Comparison of ENCODE assay signal across 32 cellular contexts in the genomic region with DNA sequence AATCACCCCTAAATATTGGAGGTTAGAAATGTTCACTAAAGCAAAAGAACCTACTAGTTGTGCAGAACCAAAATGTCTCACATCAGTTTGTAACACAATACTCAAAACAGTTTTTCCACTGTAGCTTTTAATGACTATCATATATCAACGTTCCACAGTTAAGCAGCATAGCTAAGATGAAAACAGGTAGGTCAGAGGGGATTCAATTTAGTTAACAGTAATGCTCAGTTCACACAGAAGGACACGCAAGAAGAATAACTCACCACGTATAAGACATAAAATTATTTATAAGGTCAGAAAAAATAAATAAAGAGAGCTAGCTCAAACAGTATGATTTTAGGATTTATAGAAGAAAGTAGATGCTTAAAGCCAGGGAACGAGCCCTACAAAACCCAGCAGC.
"Had no signal": no experiment of that assay in that cellular context is flagged by ENCODE, and none has a peak within 500 bp of the region (broad histone marks: within the 10 kb centered on the region; RNA-seq: fewer than 3 reads in every experiment).

No MANE protein-coding gene starts in this region.

- H3K27ac Mint-ChIP-seq: activated CD4-positive, alpha-beta T cell treated with anti-CD3 and anti-CD28 coated beads, Interleukin-2, amount 10 ng/mL, durations not matched to agents 24 days and 14 days; activated CD8-positive, alpha-beta T cell treated with anti-CD3 and anti-CD28 coated beads for 36 hours; activated naive CD8-positive, alpha-beta T cell treated with anti-CD3 and anti-CD28 coated beads for 36 hours; activated T-cell treated with anti-CD3 and anti-CD28 coated beads, Interleukin-2, amount 50 U/mL, for 72 hours; activated T-helper 17 cell treated with anti-CD3 and anti-CD28 coated beads, Interleukin-2, amount 50 U/mL, for 72 hours had no signal

- H3K27me3 ChIP-seq: brain microvascular endothelial cell had no signal

- ATAC-seq: activated CD8-positive, alpha-beta T cell treated with anti-CD3 and anti-CD28 coated beads for 36 hours; activated T-cell treated with anti-CD3 and anti-CD28 coated beads, Interleukin-2, amount 50 U/mL, for 72 hours; activated T-helper 17 cell treated with anti-CD3 and anti-CD28 coated beads, Interleukin-2, amount 50 U/mL, for 72 hours had no signal

- H3K4me3 Mint-ChIP-seq: activated CD4-positive, alpha-beta T cell treated with anti-CD3 and anti-CD28 coated beads, Interleukin-2, amount 10 ng/mL, durations not matched to agents 24 days and 14 days; activated CD8-positive, alpha-beta T cell treated with anti-CD3 and anti-CD28 coated beads for 36 hours; activated naive CD8-positive, alpha-beta T cell treated with anti-CD3 and anti-CD28 coated beads for 36 hours; activated T-cell treated with anti-CD3 and anti-CD28 coated beads, Interleukin-2, amount 50 U/mL, for 72 hours; activated T-helper 17 cell treated with anti-CD3 and anti-CD28 coated beads, Interleukin-2, amount 50 U/mL, for 72 hours had no signal

- H3K27ac ChIP-seq: brain microvascular endothelial cell, WERI-Rb-1 had no signal

- H3K36me3 Mint-ChIP-seq: activated naive CD8-positive, alpha-beta T cell treated with anti-CD3 and anti-CD28 coated beads for 36 hours had no signal

- H3K9me3 Mint-ChIP-seq: activated CD4-positive, alpha-beta T cell treated with anti-CD3 and anti-CD28 coated beads, Interleukin-2, amount 10 ng/mL, durations not matched to agents 24 days and 14 days; activated CD8-positive, alpha-beta T cell treated with anti-CD3 and anti-CD28 coated beads for 36 hours; activated T-cell treated with anti-CD3 and anti-CD28 coated beads, Interleukin-2, amount 50 U/mL, for 72 hours; activated T-helper 17 cell treated with anti-CD3 and anti-CD28 coated beads, Interleukin-2, amount 50 U/mL, for 72 hours had no signal

- H3K36me3 ChIP-seq: brain microvascular endothelial cell, WERI-Rb-1 had no signal

- H3K4me1 Mint-ChIP-seq: activated CD4-positive, alpha-beta T cell treated with anti-CD3 and anti-CD28 coated beads, Interleukin-2, amount 10 ng/mL, durations not matched to agents 24 days and 14 days; activated naive CD8-positive, alpha-beta T cell treated with anti-CD3 and anti-CD28 coated beads for 36 hours; activated T-helper 17 cell treated with anti-CD3 and anti-CD28 coated beads, Interleukin-2, amount 50 U/mL, for 72 hours had no signal

- DNase-seq: activated CD4-positive, alpha-beta T cell treated with anti-CD3 and anti-CD28 coated beads, Interleukin-2, amount 50 U/mL, for 4 hours; activated CD4-positive, CD25-positive, alpha-beta regulatory T cell; activated CD8-positive, alpha-beta T cell treated with anti-CD3 and anti-CD28 coated beads for 36 hours; activated effector memory CD4-positive, alpha-beta T cell treated with anti-CD3 and anti-CD28 coated beads, Interleukin-2, amount 50 U/mL, for 16 hours; activated naive CD4-positive, alpha-beta T cell; activated naive CD4-positive, alpha-beta T cell treated with anti-CD3 and anti-CD28 coated beads, Interleukin-2, amount 50 U/mL, for 16 hours; activated naive CD8-positive, alpha-beta T cell treated with anti-CD3 and anti-CD28 coated beads for 36 hours; activated T-cell treated with anti-CD3 and anti-CD28 coated beads, Interleukin-2, amount 50 U/mL, for 1 hour; activated T-cell treated with anti-CD3 and anti-CD28 coated beads, Interleukin-2, amount 50 U/mL, for 72 hours; amniotic stem cell; aorta; brain microvascular endothelial cell; central memory CD4-positive, alpha-beta T cell; KG1; MM.1S; MV-4-11; NCI-H1092; NCI-H146; NCI-H187; NCI-H2029 treated with DMSO at 0.1 percent for 48 hours; NCI-H2227 treated with DMSO at 0.1 percent for 48 hours; NCI-H446; NCI-H524 treated with DMSO at 0.1 percent for 48 hours; OCI-M1; Right ventricle myocardium superior; SW 1271; T-helper 1 cell; T-helper 2 cell; T-helper 9 cell; WERI-Rb-1 had no signal

- H3K27me3 Mint-ChIP-seq: activated CD8-positive, alpha-beta T cell treated with anti-CD3 and anti-CD28 coated beads for 36 hours had no signal
